ENCODE assay signal across 1 cellular context in genomic region chr7:71131256-71131752, GRCh38.
TF ChIP-seq lines count a peak whose summit lies in the region.

No MANE protein-coding gene starts in this region.

TF ChIP-seq in H1, 55 proteins besides CTCF, POLR2A, EP300 and RAD21 (continued from another document):
- TF ChIP-seq NRF1 (IDR thresholded peaks at IDR 0.05; ENCODE audit: low read depth, low read length): no peak; the same call in 1 of the 2 replicates
- TF ChIP-seq EGR1 (IDR thresholded peaks at IDR 0.05; ENCODE audit: borderline replicate concordance, low read depth, low read length): no peak
- peak; percentile 53; the same call in 1 of the 2 replicates for TF ChIP-seq PHF8 (conservative IDR thresholded peaks at IDR 0.05; ENCODE audit: low read depth, low read length)
- no peak for TF ChIP-seq BCL11A (IDR thresholded peaks at IDR 0.05; ENCODE audit: low read depth in 2 of 2, low read length in 2 of 2)
- peak; percentile 48; the same call in 1 of the 2 replicates for TF ChIP-seq TAF1 (IDR thresholded peaks at IDR 0.05; ENCODE audit: low read depth, low read length)
- TF ChIP-seq ATF2 (IDR thresholded peaks at IDR 0.05; ENCODE audit: low read length): no peak
- TF ChIP-seq POLR2AphosphoS5 (IDR thresholded peaks at IDR 0.05; ENCODE audit: low read depth, low read length): 0 out of 2 replicates have a peak, but pooled peaks have one; percentile 29
- TF ChIP-seq ZNF274 (IDR thresholded peaks at IDR 0.05; ENCODE audit: borderline replicate concordance, extremely low read depth, low read length): no peak
- TF ChIP-seq CBX5 (IDR thresholded peaks at IDR 0.05; ENCODE audit: low read depth, low read length): no peak
- TF ChIP-seq SIN3A (conservative IDR thresholded peaks at IDR 0.05 in 1 of 2, IDR thresholded peaks at IDR 0.05 in 1 of 2; ENCODE audit: low read depth in 1 of 2, low read length in 2 of 2): peak in 1 of 2 experiments; percentile 2; a peak in 1 of 4 replicates
- peak; percentile 6; the same call in 1 of the 2 replicates for TF ChIP-seq MAX (IDR thresholded peaks at IDR 0.05)
- no peak for TF ChIP-seq RBBP5 (IDR thresholded peaks at IDR 0.05; ENCODE audit: borderline replicate concordance, low read depth, low read length)
- TF ChIP-seq KDM5A (IDR thresholded peaks at IDR 0.05; ENCODE audit: low read length): no peak
- TF ChIP-seq SIRT6 (IDR thresholded peaks at IDR 0.05; ENCODE audit: low read length): no peak
- TF ChIP-seq SRF (IDR thresholded peaks at IDR 0.05; ENCODE audit: low read depth, low read length): no peak
- no peak for TF ChIP-seq SAP30 (IDR thresholded peaks at IDR 0.05; ENCODE audit: insufficient read depth, insufficient replicate concordance, low read length)
- TF ChIP-seq KDM1A (IDR thresholded peaks at IDR 0.05; ENCODE audit: borderline replicate concordance, low read length): peak; percentile 40; the same call in 1 of the 2 replicates
- TF ChIP-seq, protein P1, sequence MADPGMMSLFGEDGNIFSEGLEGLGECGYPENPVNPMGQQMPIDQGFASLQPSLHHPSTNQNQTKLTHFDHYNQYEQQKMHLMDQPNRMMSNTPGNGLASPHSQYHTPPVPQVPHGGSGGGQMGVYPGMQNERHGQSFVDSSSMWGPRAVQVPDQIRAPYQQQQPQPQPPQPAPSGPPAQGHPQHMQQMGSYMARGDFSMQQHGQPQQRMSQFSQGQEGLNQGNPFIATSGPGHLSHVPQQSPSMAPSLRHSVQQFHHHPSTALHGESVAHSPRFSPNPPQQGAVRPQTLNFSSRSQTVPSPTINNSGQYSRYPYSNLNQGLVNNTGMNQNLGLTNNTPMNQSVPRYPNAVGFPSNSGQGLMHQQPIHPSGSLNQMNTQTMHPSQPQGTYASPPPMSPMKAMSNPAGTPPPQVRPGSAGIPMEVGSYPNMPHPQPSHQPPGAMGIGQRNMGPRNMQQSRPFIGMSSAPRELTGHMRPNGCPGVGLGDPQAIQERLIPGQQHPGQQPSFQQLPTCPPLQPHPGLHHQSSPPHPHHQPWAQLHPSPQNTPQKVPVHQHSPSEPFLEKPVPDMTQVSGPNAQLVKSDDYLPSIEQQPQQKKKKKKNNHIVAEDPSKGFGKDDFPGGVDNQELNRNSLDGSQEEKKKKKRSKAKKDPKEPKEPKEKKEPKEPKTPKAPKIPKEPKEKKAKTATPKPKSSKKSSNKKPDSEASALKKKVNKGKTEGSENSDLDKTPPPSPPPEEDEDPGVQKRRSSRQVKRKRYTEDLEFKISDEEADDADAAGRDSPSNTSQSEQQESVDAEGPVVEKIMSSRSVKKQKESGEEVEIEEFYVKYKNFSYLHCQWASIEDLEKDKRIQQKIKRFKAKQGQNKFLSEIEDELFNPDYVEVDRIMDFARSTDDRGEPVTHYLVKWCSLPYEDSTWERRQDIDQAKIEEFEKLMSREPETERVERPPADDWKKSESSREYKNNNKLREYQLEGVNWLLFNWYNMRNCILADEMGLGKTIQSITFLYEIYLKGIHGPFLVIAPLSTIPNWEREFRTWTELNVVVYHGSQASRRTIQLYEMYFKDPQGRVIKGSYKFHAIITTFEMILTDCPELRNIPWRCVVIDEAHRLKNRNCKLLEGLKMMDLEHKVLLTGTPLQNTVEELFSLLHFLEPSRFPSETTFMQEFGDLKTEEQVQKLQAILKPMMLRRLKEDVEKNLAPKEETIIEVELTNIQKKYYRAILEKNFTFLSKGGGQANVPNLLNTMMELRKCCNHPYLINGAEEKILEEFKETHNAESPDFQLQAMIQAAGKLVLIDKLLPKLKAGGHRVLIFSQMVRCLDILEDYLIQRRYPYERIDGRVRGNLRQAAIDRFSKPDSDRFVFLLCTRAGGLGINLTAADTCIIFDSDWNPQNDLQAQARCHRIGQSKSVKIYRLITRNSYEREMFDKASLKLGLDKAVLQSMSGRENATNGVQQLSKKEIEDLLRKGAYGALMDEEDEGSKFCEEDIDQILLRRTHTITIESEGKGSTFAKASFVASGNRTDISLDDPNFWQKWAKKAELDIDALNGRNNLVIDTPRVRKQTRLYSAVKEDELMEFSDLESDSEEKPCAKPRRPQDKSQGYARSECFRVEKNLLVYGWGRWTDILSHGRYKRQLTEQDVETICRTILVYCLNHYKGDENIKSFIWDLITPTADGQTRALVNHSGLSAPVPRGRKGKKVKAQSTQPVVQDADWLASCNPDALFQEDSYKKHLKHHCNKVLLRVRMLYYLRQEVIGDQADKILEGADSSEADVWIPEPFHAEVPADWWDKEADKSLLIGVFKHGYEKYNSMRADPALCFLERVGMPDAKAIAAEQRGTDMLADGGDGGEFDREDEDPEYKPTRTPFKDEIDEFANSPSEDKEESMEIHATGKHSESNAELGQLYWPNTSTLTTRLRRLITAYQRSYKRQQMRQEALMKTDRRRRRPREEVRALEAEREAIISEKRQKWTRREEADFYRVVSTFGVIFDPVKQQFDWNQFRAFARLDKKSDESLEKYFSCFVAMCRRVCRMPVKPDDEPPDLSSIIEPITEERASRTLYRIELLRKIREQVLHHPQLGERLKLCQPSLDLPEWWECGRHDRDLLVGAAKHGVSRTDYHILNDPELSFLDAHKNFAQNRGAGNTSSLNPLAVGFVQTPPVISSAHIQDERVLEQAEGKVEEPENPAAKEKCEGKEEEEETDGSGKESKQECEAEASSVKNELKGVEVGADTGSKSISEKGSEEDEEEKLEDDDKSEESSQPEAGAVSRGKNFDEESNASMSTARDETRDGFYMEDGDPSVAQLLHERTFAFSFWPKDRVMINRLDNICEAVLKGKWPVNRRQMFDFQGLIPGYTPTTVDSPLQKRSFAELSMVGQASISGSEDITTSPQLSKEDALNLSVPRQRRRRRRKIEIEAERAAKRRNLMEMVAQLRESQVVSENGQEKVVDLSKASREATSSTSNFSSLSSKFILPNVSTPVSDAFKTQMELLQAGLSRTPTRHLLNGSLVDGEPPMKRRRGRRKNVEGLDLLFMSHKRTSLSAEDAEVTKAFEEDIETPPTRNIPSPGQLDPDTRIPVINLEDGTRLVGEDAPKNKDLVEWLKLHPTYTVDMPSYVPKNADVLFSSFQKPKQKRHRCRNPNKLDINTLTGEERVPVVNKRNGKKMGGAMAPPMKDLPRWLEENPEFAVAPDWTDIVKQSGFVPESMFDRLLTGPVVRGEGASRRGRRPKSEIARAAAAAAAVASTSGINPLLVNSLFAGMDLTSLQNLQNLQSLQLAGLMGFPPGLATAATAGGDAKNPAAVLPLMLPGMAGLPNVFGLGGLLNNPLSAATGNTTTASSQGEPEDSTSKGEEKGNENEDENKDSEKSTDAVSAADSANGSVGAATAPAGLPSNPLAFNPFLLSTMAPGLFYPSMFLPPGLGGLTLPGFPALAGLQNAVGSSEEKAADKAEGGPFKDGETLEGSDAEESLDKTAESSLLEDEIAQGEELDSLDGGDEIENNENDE (IDR thresholded peaks at IDR 0.05; ENCODE audit: insufficient replicate concordance, low read length): no peak
- 0 out of 2 replicates have a peak, but pooled peaks have one; percentile 9 for TF ChIP-seq BACH1 (IDR thresholded peaks at IDR 0.05; ENCODE audit: low read length)
- no peak for TF ChIP-seq CHD1 (IDR thresholded peaks at IDR 0.05; ENCODE audit: low read depth, low read length)
- TF ChIP-seq ASH2L (IDR thresholded peaks at IDR 0.05; ENCODE audit: low read length): peak; percentile 43
- no peak for TF ChIP-seq NANOG (IDR thresholded peaks at IDR 0.05; ENCODE audit: insufficient read depth, low read depth, low read length, poor library complexity, severe bottlenecking)
- no peak for TF ChIP-seq JUND (IDR thresholded peaks at IDR 0.05; ENCODE audit: low read length)
- no peak; the same call in 1 of the 2 replicates for TF ChIP-seq TBP (IDR thresholded peaks at IDR 0.05; ENCODE audit: low read depth, low read length)
- TF ChIP-seq FOSL1 (IDR thresholded peaks at IDR 0.05; ENCODE audit: insufficient read depth, low read depth, low read length): no peak
- no peak for TF ChIP-seq GTF2F1 (IDR thresholded peaks at IDR 0.05; ENCODE audit: borderline replicate concordance, low read depth, low read length)
- TF ChIP-seq SP2 (IDR thresholded peaks at IDR 0.05; ENCODE audit: low read length): no peak
- TF ChIP-seq RNF2 (IDR thresholded peaks at IDR 0.05; ENCODE audit: borderline replicate concordance, low read depth, low read length, missing control alignments, poor library complexity, severe bottlenecking): peak; percentile 25
- TF ChIP-seq CREB1 (IDR thresholded peaks at IDR 0.05): no peak
- TF ChIP-seq JUN (IDR thresholded peaks at IDR 0.05; ENCODE audit: low read depth, low read length): no peak
- TF ChIP-seq YY1 (IDR thresholded peaks at IDR 0.05; ENCODE audit: low read depth, low read length): no peak
- TF ChIP-seq SP1 (IDR thresholded peaks at IDR 0.05; ENCODE audit: low read depth, low read length): 0 out of 2 replicates have a peak, but pooled peaks have one; percentile 58
